Comparison of ENCODE assay signal across 29 cellular contexts in genomic region chr14:32399920-32400319, GRCh38.
"Had no signal": no experiment of that assay in that cellular context is flagged by ENCODE, and none has a peak within 500 bp of the region (broad histone marks: within the 10 kb centered on the region; RNA-seq: fewer than 3 reads in every experiment).

No MANE protein-coding gene starts in this region.

- H3K4me1 Mint-ChIP-seq: activated B cell treated with CpG ODN at 0.5 μM for 24 hours; activated CD4-positive, alpha-beta T cell treated with anti-CD3 and anti-CD28 coated beads, Interleukin-2, amount 10 ng/mL, durations not matched to agents 24 days and 14 days; activated naive CD4-positive, alpha-beta T cell treated with anti-CD3 and anti-CD28 coated beads, Interleukin-2, amount 10 ng/mL, durations not matched to agents 7 days and 5 days; activated T-helper 17 cell treated with anti-CD3 and anti-CD28 coated beads, Interleukin-2, amount 50 U/mL, for 72 hours had no signal

- H3K36me3 ChIP-seq: brain microvascular endothelial cell, MG63, SJCRH30 had no signal

- H3K4me3 Mint-ChIP-seq: activated B cell treated with CpG ODN at 0.5 μM for 24 hours; activated CD4-positive, alpha-beta T cell treated with anti-CD3 and anti-CD28 coated beads, Interleukin-2, amount 10 ng/mL, durations not matched to agents 24 days and 14 days; activated naive CD4-positive, alpha-beta T cell treated with anti-CD3 and anti-CD28 coated beads, Interleukin-2, amount 10 ng/mL, durations not matched to agents 7 days and 5 days; activated naive CD8-positive, alpha-beta T cell treated with anti-CD3 and anti-CD28 coated beads for 36 hours; activated T-cell treated with anti-CD3 and anti-CD28 coated beads, Interleukin-2, amount 50 U/mL, for 4 hours; activated T-helper 17 cell treated with anti-CD3 and anti-CD28 coated beads, Interleukin-2, amount 50 U/mL, for 72 hours; T-helper 1 cell treated with Interleukin-12 subunit alpha and Interleukin-12 subunit beta and Interleukin-4 antibody, amounts not matched to agents 30 μg/mL and 1 μg/mL, for 36 hours had no signal

- H3K27ac ChIP-seq: brain microvascular endothelial cell, SJCRH30 had no signal

- H3K9me3 Mint-ChIP-seq: activated B cell treated with CpG ODN at 0.5 μM for 24 hours; activated CD4-positive, alpha-beta T cell treated with anti-CD3 and anti-CD28 coated beads, Interleukin-2, amount 10 ng/mL, durations not matched to agents 24 days and 14 days; activated naive CD4-positive, alpha-beta T cell treated with anti-CD3 and anti-CD28 coated beads, Interleukin-2, amount 10 ng/mL, durations not matched to agents 7 days and 5 days; activated naive CD8-positive, alpha-beta T cell treated with anti-CD3 and anti-CD28 coated beads for 36 hours; activated T-cell treated with anti-CD3 and anti-CD28 coated beads, Interleukin-2, amount 50 U/mL, for 4 hours; activated T-helper 17 cell treated with anti-CD3 and anti-CD28 coated beads, Interleukin-2, amount 50 U/mL, for 72 hours; T-helper 1 cell treated with Interleukin-12 subunit alpha and Interleukin-12 subunit beta and Interleukin-4 antibody, amounts not matched to agents 30 μg/mL and 1 μg/mL, for 36 hours had no signal

- ATAC-seq: activated T-cell treated with anti-CD3 and anti-CD28 coated beads, Interleukin-2, amount 50 U/mL, for 4 hours; activated T-helper 17 cell treated with anti-CD3 and anti-CD28 coated beads, Interleukin-2, amount 50 U/mL, for 72 hours; Panc1 had no signal

- H3K36me3 Mint-ChIP-seq: activated naive CD4-positive, alpha-beta T cell treated with anti-CD3 and anti-CD28 coated beads, Interleukin-2, amount 10 ng/mL, durations not matched to agents 7 days and 5 days; activated naive CD8-positive, alpha-beta T cell treated with anti-CD3 and anti-CD28 coated beads for 36 hours had no signal

- H3K27me3 Mint-ChIP-seq: activated B cell treated with CpG ODN at 0.5 μM for 24 hours; activated naive CD4-positive, alpha-beta T cell treated with anti-CD3 and anti-CD28 coated beads, Interleukin-2, amount 10 ng/mL, durations not matched to agents 7 days and 5 days; activated naive CD8-positive, alpha-beta T cell treated with anti-CD3 and anti-CD28 coated beads for 36 hours had no signal

- H3K9me3 ChIP-seq: MG63, SJCRH30 had no signal

- H3K27ac Mint-ChIP-seq: activated B cell treated with CpG ODN at 0.5 μM for 24 hours; activated CD4-positive, alpha-beta T cell treated with anti-CD3 and anti-CD28 coated beads, Interleukin-2, amount 10 ng/mL, durations not matched to agents 24 days and 14 days; activated naive CD4-positive, alpha-beta T cell treated with anti-CD3 and anti-CD28 coated beads, Interleukin-2, amount 10 ng/mL, durations not matched to agents 7 days and 5 days; activated naive CD8-positive, alpha-beta T cell treated with anti-CD3 and anti-CD28 coated beads for 36 hours; activated T-helper 17 cell treated with anti-CD3 and anti-CD28 coated beads, Interleukin-2, amount 50 U/mL, for 72 hours; T-helper 1 cell treated with Interleukin-12 subunit alpha and Interleukin-12 subunit beta and Interleukin-4 antibody, amounts not matched to agents 30 μg/mL and 1 μg/mL, for 36 hours had no signal

- H3K4me3 ChIP-seq: MG63, SJCRH30 had no signal

- DNase-seq: activated B cell treated with CpG ODN at 0.5 μM for 24 hours; activated CD4-positive, alpha-beta T cell treated with anti-CD3 and anti-CD28 coated beads for 1 hour; activated CD4-positive, alpha-beta T cell treated with anti-CD3 and anti-CD28 coated beads, Interleukin-2, amount 10 ng/mL, durations not matched to agents 24 days and 14 days; activated CD4-positive, alpha-beta T cell treated with anti-CD3 and anti-CD28 coated beads, Interleukin-2, amount 50 U/mL, for 48 hours; activated CD8-positive, alpha-beta memory T cell treated with anti-CD3 and anti-CD28 coated beads for 24 hours; activated gamma-delta T cell; activated naive CD4-positive, alpha-beta T cell treated with anti-CD3 and anti-CD28 coated beads, Interleukin-2, amount 10 ng/mL, durations not matched to agents 7 days and 5 days; activated naive CD8-positive, alpha-beta T cell treated with anti-CD3 and anti-CD28 coated beads for 36 hours; activated T-cell treated with anti-CD3 and anti-CD28 coated beads, Interleukin-2, amount 50 U/mL, for 4 hours; brain microvascular endothelial cell; KG1; MG63; MV-4-11; NCI-H1092 treated with DMSO at 0.1 percent for 48 hours; NCI-H1417 treated with DMSO at 0.1 percent for 48 hours; NCI-H1694; NCI-H2029; NCI-H2107; NCI-H2171 treated with DMSO at 0.1 percent for 48 hours; NCI-H345; NCI-H510A; NCI-H526 treated with DMSO at 0.1 percent for 48 hours; NCI-H82; Right ventricle myocardium superior; RPMI8226; SJCRH30 had no signal

- H3K27me3 ChIP-seq: brain microvascular endothelial cell, MG63, SJCRH30 had no signal
